13 cellular contexts compared by ENCODE assay signal in the genomic region with DNA sequence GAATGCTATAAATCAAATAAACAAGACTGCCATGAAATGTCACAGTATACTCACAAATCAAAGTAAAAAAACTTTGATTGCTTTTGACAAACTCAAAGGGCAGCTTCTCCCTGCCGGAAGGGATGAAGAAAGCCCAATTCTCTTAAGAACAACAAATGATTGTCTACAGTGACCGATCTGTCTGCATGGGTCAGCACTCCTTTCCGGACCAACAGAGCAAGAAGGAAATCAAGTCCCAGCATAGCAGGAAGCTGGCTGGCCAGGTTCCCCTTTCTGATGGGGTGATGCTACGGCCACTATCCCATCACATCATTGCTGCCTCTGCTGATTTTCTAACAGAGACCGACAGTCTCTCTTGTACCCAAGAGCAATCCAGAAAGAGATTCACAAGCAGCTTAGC. TPM values are rescaled to one million over a fixed set of nuclear protein-coding genes. Genes with fewer than 3 reads are reported as not detected.
DNase-seq lines count a peak whose midpoint lies in the region; ATAC-seq and TF ChIP-seq lines count a peak whose summit lies in the region.
"Had no signal": no experiment of that assay in that cellular context is flagged by ENCODE, and none has a peak within 500 bp of the region (broad histone marks: within the 10 kb centered on the region; RNA-seq: fewer than 3 reads in every experiment).

No MANE protein-coding gene starts in this region.

- H3K27ac ChIP-seq in gastroesophageal sphincter (peak overlapping the region in 3 of 4 donors; percentile 42 to 59 (median 59)), suprapubic skin (no peak overlapping the region), vagina (no peak overlapping the region), colonic mucosa (no peak overlapping the region)

- no peak for TF ChIP-seq POLR2A in gastroesophageal sphincter (IDR thresholded peaks at IDR 0.05)
- no peak for TF ChIP-seq POLR2A in suprapubic skin (IDR thresholded peaks at IDR 0.05)
- TF ChIP-seq POLR2A in vagina (IDR thresholded peaks at IDR 0.05) = no peak

- peak; percentile 37 for ATAC-seq in gastroesophageal sphincter
- ATAC-seq in GM21528 (IDR thresholded peaks at IDR 0.05; ENCODE audit: low FRiP score, unreplicated experiment) = no peak

- no peak overlapping the region for H3K9ac ChIP-seq in colonic mucosa (ENCODE audit: low read depth in 2 of 2, low read length in 2 of 2)

- H3K9me3 ChIP-seq in gastroesophageal sphincter = no peaks in the 10 kb centered on the region
- H3K9me3 ChIP-seq in suprapubic skin = no peaks in the 10 kb centered on the region
- H3K9me3 ChIP-seq in vagina = no peaks in the 10 kb centered on the region
- H3K9me3 ChIP-seq in colonic mucosa = no peaks in the 10 kb centered on the region

- in situ Hi-C loops in KBM-7 (cut with MboI; ENCODE audit: low pct_unique_long_range_greater_than_20kb, low sequenced_read_pairs) = no loop called here

- H3K36me3 ChIP-seq in gastroesophageal sphincter (no peaks in the 10 kb centered on the region), suprapubic skin (no peaks in the 10 kb centered on the region), vagina (no peaks in the 10 kb centered on the region), colonic mucosa (no peaks in the 10 kb centered on the region)

- 47 to 51% methylated on average over 4 to 5 of the region's 5 CpGs for WGBS in gastroesophageal sphincter (ENCODE audit: low coverage in 1 of 2), 2 donors
- WGBS in suprapubic skin = 54% methylated on average over 5 of the region's 5 CpGs

- TF ChIP-seq EP300 in gastroesophageal sphincter (IDR thresholded peaks at IDR 0.05) (no peak), suprapubic skin (IDR thresholded peaks at IDR 0.05) (no peak)

- intact Hi-C loops in vagina (cut with DNase I) = no loop called here
- intact Hi-C loops in colonic mucosa (cut with DNase I) = no loop called here

- TF ChIP-seq CTCF in gastroesophageal sphincter (IDR thresholded peaks at IDR 0.05) = no peak
- TF ChIP-seq CTCF in suprapubic skin (IDR thresholded peaks at IDR 0.05) = no peak
- TF ChIP-seq CTCF in vagina (IDR thresholded peaks at IDR 0.05) = no peak
- TF ChIP-seq CTCF in colonic mucosa (IDR thresholded peaks at IDR 0.05) = no peak

- H3K4me1 ChIP-seq in gastroesophageal sphincter = peaks cover 7 to 56% (median 12%) of the 10 kb centered on the region in 3 donors
- peaks cover 14% of the 10 kb centered on the region for H3K4me1 ChIP-seq in suprapubic skin
- peaks cover 18% of the 10 kb centered on the region for H3K4me1 ChIP-seq in vagina
- H3K4me1 ChIP-seq in colonic mucosa = no peaks in the 10 kb centered on the region

- DNase-seq in KBM-7 (peak; percentile 23), mucosa of gallbladder (ENCODE audit: low spot score) (peak; percentile 19), suprapubic skin (ENCODE audit: low spot score in 2 of 2) (no peak), vagina (ENCODE audit: extremely low spot score in 2 of 2) (no peak), NAMALWA (ENCODE audit: low spot score) (no peak), colonic mucosa (no peak)
- DNase-seq: activated CD4-positive, alpha-beta T cell treated with anti-CD3 and anti-CD28 coated beads for 48 hours; mesendoderm; MM.1S; small intestine had no signal

- H3K4me3 ChIP-seq in gastroesophageal sphincter (peak overlapping the region in 1 of 2 donors; percentile 36), suprapubic skin (peak overlapping the region; percentile 8), vagina (peak overlapping the region in 1 of 2 donors; percentile 5), colonic mucosa (no peak overlapping the region)

- H3K27me3 ChIP-seq in gastroesophageal sphincter (no peaks in the 10 kb centered on the region), suprapubic skin (no peaks in the 10 kb centered on the region), vagina (no peaks in the 10 kb centered on the region), colonic mucosa (no peaks in the 10 kb centered on the region)

RNA-seq across cellular contexts. Expression of a gene that starts 0.7 kb away (rescaled TPM):
- 10 to 100 TPM in 3 of 4 donors, 1 to 10 TPM in 1; 8.2 to 14.9 (median 13.2) TPM for total RNA-seq in gastroesophageal sphincter
- 7.0 TPM for total RNA-seq in mucosa of gallbladder
- total RNA-seq in suprapubic skin = 10 to 100 TPM in 2 of 4 donors, 1 to 10 TPM in 2; 5.9 to 30.1 (median 8.7) TPM
- total RNA-seq in vagina = 7.1 TPM
- 1 to 10 TPM; 2.7 to 4.6 TPM for total RNA-seq in colonic mucosa

RNA-seq across cellular contexts. Expression of a gene that starts 34.5 kb away (rescaled TPM):
- total RNA-seq in gastroesophageal sphincter = 10 to 100 TPM; 11.4 to 24.1 (median 16.3) TPM
- total RNA-seq in mucosa of gallbladder = 129 TPM
- 10 to 100 TPM in 3 of 4 donors, 1 to 10 TPM in 1; 9.1 to 14.3 (median 11.5) TPM for total RNA-seq in suprapubic skin
- 4.9 TPM for total RNA-seq in vagina
- 10 to 100 TPM; 50.3 to 67.9 TPM for total RNA-seq in colonic mucosa

RNA-seq across cellular contexts. Expression of a gene that starts 57.8 kb away (rescaled TPM):
- under 1 TPM in 1 of 4 donors, not detected in 3; 0.15 TPM for total RNA-seq in gastroesophageal sphincter
- 0.66 TPM for total RNA-seq in mucosa of gallbladder
- total RNA-seq in suprapubic skin = 1 to 10 TPM; 1.2 to 7.6 (median 1.9) TPM
- not detected for total RNA-seq in vagina
- under 1 TPM in 1 of 2 donors, not detected in 1; 0.32 TPM for total RNA-seq in colonic mucosa
- total RNA-seq: fibroblast of villous mesenchyme had no signal

Comparison
In these comparisons a context has a peak if more than half of its experiments do, and no peak if none do; other contexts are left out.
1. DNase-seq: peak in KBM-7 (single experiment) and mucosa of gallbladder (single experiment); none in suprapubic skin (0 of 2), vagina (0 of 2), NAMALWA (single experiment) and colonic mucosa (single experiment).
2. H3K27ac ChIP-seq: peak in gastroesophageal sphincter (3 of 4); none in suprapubic skin (single experiment), vagina (single experiment) and colonic mucosa (single experiment).